2 cellular contexts compared by ENCODE assay signal in genomic region chr17:69502488-69502887, GRCh38.
TF ChIP-seq lines count a peak whose summit lies in the region.

No MANE protein-coding gene starts in this region.

TF ChIP-seq in A549, 52 proteins besides CTCF, POLR2A, EP300 and RAD21 (continued from another document):
- TF ChIP-seq ATOH8 (CRISPR knock-in tag; IDR thresholded peaks at IDR 0.05; ENCODE audit: low read depth) = no peak
- no peak for TF ChIP-seq RFX5 (IDR thresholded peaks at IDR 0.05)
- no peak for TF ChIP-seq E2F6 (IDR thresholded peaks at IDR 0.05; ENCODE audit: borderline replicate concordance, low read depth)
- no peak for TF ChIP-seq HOXB5 (CRISPR knock-in tag; IDR thresholded peaks at IDR 0.05)
- TF ChIP-seq FOSB (CRISPR knock-in tag; IDR thresholded peaks at IDR 0.05) = no peak

TF ChIP-seq in H1, 55 proteins besides CTCF, POLR2A, EP300 and RAD21 (continued from another document):
- TF ChIP-seq RXRA (IDR thresholded peaks at IDR 0.05; ENCODE audit: insufficient read depth, low read depth, low read length) = no peak
- TF ChIP-seq CHD7 (IDR thresholded peaks at IDR 0.05; ENCODE audit: insufficient replicate concordance, low read length) = no peak
